8 cellular contexts compared by ENCODE assay signal in genomic region chr19:13839193-13839937, GRCh38. TPM values are rescaled to one million over a fixed set of nuclear protein-coding genes. Genes with fewer than 3 reads are reported as not detected.
DNase-seq lines count a peak whose midpoint lies in the region; ATAC-seq and TF ChIP-seq lines count a peak whose summit lies in the region.

No MANE protein-coding gene starts in this region.

- TF ChIP-seq POLR2A in Peyer's patch (IDR thresholded peaks at IDR 0.05) (peak; percentile 30 to 57), thyroid gland (IDR thresholded peaks at IDR 0.05) (peak in 1 of 2 donors; percentile 47)

- intact Hi-C loops in thyroid gland (cut with DNase I): no loop called here

- H3K4me3 ChIP-seq in Peyer's patch: peak overlapping the region; percentile 91 to 98 (median 92)
- peak overlapping the region; percentile 76 to 97 (median 90) for H3K4me3 ChIP-seq in fibroblast of lung (replicated peaks in 1 of 4; ENCODE audit: control extremely low read depth in 1 of 4, insufficient read depth in 1 of 4, low read depth in 3 of 4, low read length in 4 of 4)
- H3K4me3 ChIP-seq in osteoblast (ENCODE audit: insufficient read depth, low read length): peak overlapping the region; percentile 99
- peak overlapping the region; percentile 10 to 94 (median 12) for H3K4me3 ChIP-seq in thyroid gland (replicated peaks in 1 of 3)

- no peak overlapping the region for H2AFZ ChIP-seq in fibroblast of lung (ENCODE audit: low read length)
- H2AFZ ChIP-seq in osteoblast (ENCODE audit: low read length): no peak overlapping the region

- TF ChIP-seq CTCF in GM10248 (IDR thresholded peaks at IDR 0.05; ENCODE audit: control extremely low read depth, extremely low read depth, low read depth, missing control alignments) (no peak), Peyer's patch (IDR thresholded peaks at IDR 0.05) (peak in 2 of 6 experiments; percentile 15), fibroblast of lung (conservative IDR thresholded peaks at IDR 0.05 in 1 of 2, IDR thresholded peaks at IDR 0.05 in 1 of 2; ENCODE audit: low read depth in 1 of 2, low read length in 2 of 2) (no peak), osteoblast (IDR thresholded peaks at IDR 0.05; ENCODE audit: extremely low read depth, low read depth, low read length) (no peak), thyroid gland (IDR thresholded peaks at IDR 0.05) (no peak)

- DNase-seq in GM10248 (ENCODE audit: extremely low spot score) (peak; percentile 89), Peyer's patch (peak; percentile 81 to 92 (median 83)), fibroblast of lung (ENCODE audit: low read depth in 2 of 2) (peak; percentile 72 to 88), osteoblast (ENCODE audit: insufficient read length, low spot score, missing footprints) (peak; percentile 97), thyroid gland (peak; percentile 87 to 89)
- peak; percentile 91 to 93 for DNase-seq in activated T-cell treated with anti-CD3 and anti-CD28 coated beads, Interleukin-2, amount 50 U/mL, for 48 hours

- peak overlapping the region; percentile 99 for H3K9ac ChIP-seq in fibroblast of lung (ENCODE audit: insufficient read depth, low read length)

- POLR2A ChIA-PET in GM10248 (lab: Yijun Ruan, JAX): interaction anchor here (0.7 to 3.1 kb wide), 7 partner anchors 8 to 52 kb away, joined by 3 to 37 read pairs (median 5); partner anchors contain the start of gene ZSWIM4

- H3K27ac ChIP-seq in Peyer's patch (peak overlapping the region; percentile 97 to 99 (median 98)), fibroblast of lung (ENCODE audit: insufficient read depth, low read length) (peak overlapping the region; percentile 100), osteoblast (ENCODE audit: low read depth, low read length) (peak overlapping the region; percentile 95), thyroid gland (peak overlapping the region; percentile 92 to 99 (median 96))

- H3K79me2 ChIP-seq in fibroblast of lung (ENCODE audit: control insufficient read depth, insufficient read depth, low read length): peaks cover 81% of the 10 kb centered on the region
- H3K79me2 ChIP-seq in osteoblast (ENCODE audit: insufficient read depth, low read length): peaks cover 83% of the 10 kb centered on the region

- H4K20me1 ChIP-seq in fibroblast of lung (ENCODE audit: control insufficient read depth, extremely low read depth, insufficient read depth, low read length): no peaks in the 10 kb centered on the region
- H4K20me1 ChIP-seq in osteoblast (ENCODE audit: insufficient read depth, low read length): peaks cover 63% of the 10 kb centered on the region

- H3K9me3 ChIP-seq in Peyer's patch (no peaks in the 10 kb centered on the region), fibroblast of lung (ENCODE audit: control insufficient read depth, insufficient read depth, low read depth, low read length) (no peaks in the 10 kb centered on the region), osteoblast (ENCODE audit: low read depth, low read length) (no peaks in the 10 kb centered on the region), thyroid gland (no peaks in the 10 kb centered on the region)

- CTCF ChIA-PET in GM10248 (lab: Yijun Ruan, JAX): interaction anchor here (1.3 to 3.8 kb wide), 2 partner anchors 23 to 54 kb away, joined by 3 to 19 read pairs; no protein-coding TSS in a partner anchor

- H3K4me2 ChIP-seq in fibroblast of lung (ENCODE audit: extremely low read depth, insufficient read depth, low read length) (peak overlapping the region; percentile 94), osteoblast (ENCODE audit: insufficient read depth, low read length) (peak overlapping the region; percentile 98)

- H3K27me3 ChIP-seq in Peyer's patch (no peaks in the 10 kb centered on the region), fibroblast of lung (ENCODE audit: control insufficient read depth, insufficient read depth, low read length) (no peaks in the 10 kb centered on the region), osteoblast (ENCODE audit: insufficient read depth, low read length) (no peaks in the 10 kb centered on the region), thyroid gland (no peaks in the 10 kb centered on the region)

- ATAC-seq in HG02588 (IDR thresholded peaks at IDR 0.05; ENCODE audit: unreplicated experiment): peak; percentile 35
- no peak for ATAC-seq in HG03342 (IDR thresholded peaks at IDR 0.05; ENCODE audit: unreplicated experiment)

- 16 to 31% methylated on average over 20 to 23 of the region's 31 CpGs for WGBS in thyroid gland, 2 donors

- H3K4me1 ChIP-seq in Peyer's patch: peaks cover 3 to 81% (median 31%) of the 10 kb centered on the region in 4 donors
- peaks cover 34% of the 10 kb centered on the region for H3K4me1 ChIP-seq in fibroblast of lung (ENCODE audit: control insufficient read depth, extremely low read depth, insufficient read depth, low read length)
- H3K4me1 ChIP-seq in osteoblast (ENCODE audit: insufficient read depth, low read length): peaks cover 53% of the 10 kb centered on the region
- peaks cover 23 to 70% of the 10 kb centered on the region in 2 donors for H3K4me1 ChIP-seq in thyroid gland

- H3K36me3 ChIP-seq in Peyer's patch: peaks cover 0 to 27% (median 0%) of the 10 kb centered on the region in 3 donors
- H3K36me3 ChIP-seq in fibroblast of lung (ENCODE audit: control insufficient read depth, insufficient read depth, low read length): peaks cover 23% of the 10 kb centered on the region
- H3K36me3 ChIP-seq in osteoblast (ENCODE audit: insufficient read depth, low read length): peaks cover 44% of the 10 kb centered on the region
- peaks cover 6 to 8% of the 10 kb centered on the region in 2 donors for H3K36me3 ChIP-seq in thyroid gland

RNA-seq across cellular contexts. Expression of gene NANOS3, which starts 37.6 kb away (rescaled TPM):
- total RNA-seq in Peyer's patch: not detected
- total RNA-seq in fibroblast of lung: not detected in 2 replicates
- not detected in 2 replicates for polyA plus RNA-seq in fibroblast of lung
- 0.83 and 1.5 TPM in 2 replicates for polyA plus RNA-seq in fibroblast of lung (2012)
- not detected in 2 replicates for polyA minus RNA-seq in fibroblast of lung (ENCODE audit: low replicate concordance)
- 0.59 TPM in 1 of 2 replicates, not detected in the other for total RNA-seq in osteoblast
- not detected for total RNA-seq in thyroid gland

RNA-seq across cellular contexts. Expression of gene ZSWIM4, which starts 44.1 kb away (rescaled TPM):
- 1 to 10 TPM; 1.6 to 9.1 (median 5.8) TPM for total RNA-seq in Peyer's patch
- 5.6 and 6.7 TPM in 2 replicates for total RNA-seq in fibroblast of lung
- 1.6 and 2.0 TPM in 2 replicates for polyA plus RNA-seq in fibroblast of lung
- 2.8 and 3.3 TPM in 2 replicates for polyA plus RNA-seq in fibroblast of lung (2012)
- polyA minus RNA-seq in fibroblast of lung (ENCODE audit: low replicate concordance): 4.4 and 6.1 TPM in 2 replicates
- 6.8 and 9.0 TPM in 2 replicates for total RNA-seq in osteoblast
- total RNA-seq in thyroid gland: 10 to 100 TPM in 1 of 4 donors, 1 to 10 TPM in 3; 6.9 to 15.6 (median 8.9) TPM

Comparison
In these comparisons a context has a peak if more than half of its experiments do, and no peak if none do; other contexts are left out.
1. H3K4me3 ChIP-seq: peak in every context shown above with its lines; median percentile 99 in osteoblast; 92 in Peyer's patch; 90 in fibroblast of lung; 12 in thyroid gland.